26 cellular contexts compared by ENCODE assay signal in the genomic region with DNA sequence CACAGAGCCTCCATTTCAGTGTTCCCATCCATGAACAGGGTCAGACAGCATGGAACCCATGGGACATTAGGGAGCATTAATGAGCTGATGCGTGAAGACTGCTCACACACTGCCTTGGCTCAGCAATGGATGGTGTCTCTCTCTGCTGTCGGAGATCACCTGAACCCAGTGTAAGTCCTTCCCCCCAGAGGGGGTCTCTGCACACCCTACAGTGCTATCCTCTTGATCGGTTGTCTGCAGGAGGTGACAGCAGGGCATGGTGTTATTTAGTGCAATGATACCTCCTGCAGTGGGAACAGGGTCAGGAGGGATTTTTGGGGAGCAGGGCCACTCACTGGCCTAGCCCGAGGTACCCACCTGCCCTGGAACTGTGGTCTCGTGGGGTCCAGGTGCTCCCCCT. TPM values are rescaled to one million over a fixed set of nuclear protein-coding genes. Genes with fewer than 3 reads are reported as not detected.
"Had no signal": no experiment of that assay in that cellular context is flagged by ENCODE, and none has a peak within 500 bp of the region (broad histone marks: within the 10 kb centered on the region; RNA-seq: fewer than 3 reads in every experiment).

No MANE protein-coding gene starts in this region.

- FAIRE-seq: HTR-8/SVneo, K562, RCC 7860 had no signal

- H3K4me2 ChIP-seq: KMS-11 had no signal

- H3K9ac ChIP-seq: KMS-11 had no signal

- H3K4me3 ChIP-seq: K562 had no signal

- ATAC-seq: K562, SK-N-SH treated with all-trans-retinoic acid at 6 μM for 48 hours had no signal

- DNase-seq: Kasumi-1, MM.1S, MV-4-11, NCI-H1048, NCI-H1105, NCI-H1417, NCI-H1436 treated with DMSO at 0.1 percent for 48 hours, NCI-H1694, NCI-H187 treated with DMSO at 0.1 percent for 48 hours, NCI-H2081, NCI-H2171, NCI-H226, NCI-H446, NCI-H510A, NCI-H524 treated with DMSO at 0.1 percent for 48 hours, NCI-H69, NCI-H774, RPMI8226, SHP77 had no signal

- H3K27ac ChIP-seq: HL-60, KMS-11 had no signal

- H3K4me3 Mint-ChIP-seq: IgD-negative memory B cell had no signal

- H3K27ac Mint-ChIP-seq: IgD-negative memory B cell had no signal

RNA-seq across cellular contexts. Expression of gene APELA, which starts 25.6 kb away (rescaled TPM):
- total RNA-seq: K562 had no signal
- polyA plus RNA-seq: IgD-negative memory B cell, K562 had no signal
